In genomic region chr18:32661486-32662299, GRCh38 we compare ENCODE assay signal across 20 cellular contexts.
DNase-seq lines count a peak whose midpoint lies in the region; ATAC-seq and TF ChIP-seq lines count a peak whose summit lies in the region.
"Had no signal": no experiment of that assay in that cellular context is flagged by ENCODE, and none has a peak within 500 bp of the region (broad histone marks: within the 10 kb centered on the region; RNA-seq: fewer than 3 reads in every experiment).

No MANE protein-coding gene starts in this region.

- peaks cover 3% of the 10 kb centered on the region for H3K36me3 Mint-ChIP-seq in effector memory CD8-positive, alpha-beta T cell (ENCODE audit: insufficient read depth)
- H3K36me3 Mint-ChIP-seq: CD14-positive monocyte had no signal

- no peaks in the 10 kb centered on the region for H3K4me1 Mint-ChIP-seq in effector memory CD8-positive, alpha-beta T cell (ENCODE audit: low read depth in 2 of 2)
- H3K4me1 Mint-ChIP-seq: CD14-positive monocyte, neural crest cell, T-helper 17 cell had no signal

- DNase-seq in PC-3 = peak; percentile 51
- peak; percentile 74 for DNase-seq in epithelial cell of proximal tubule (ENCODE audit: low read depth)
- peak; percentile 27 for DNase-seq in non-pigmented ciliary epithelial cell (ENCODE audit: low read depth)
- DNase-seq in activated CD8-positive, alpha-beta memory T cell treated with anti-CD3 and anti-CD28 coated beads, Interleukin-2, amount 50 U/mL, for 48 hours = no peak
- no peak for DNase-seq in sigmoid colon
- no peak for DNase-seq in T1000 (lab: John Stamatoyannopoulos, UW)
- no peak for DNase-seq in effector memory CD8-positive, alpha-beta T cell
- DNase-seq: activated CD4-positive, alpha-beta T cell treated with anti-CD3 and anti-CD28 coated beads, Interleukin-2, amount 50 U/mL, for 1 hour; aorta; glutamatergic neuron; GOT3; left ventricle myocardium superior; MM.1S; NCI-H446; right lobe of liver; T-helper 17 cell had no signal

- no peak overlapping the region for H2AFZ ChIP-seq in PC-3 (ENCODE audit: low read length)

- no peak overlapping the region for H3K4me3 Mint-ChIP-seq in effector memory CD8-positive, alpha-beta T cell
- H3K4me3 Mint-ChIP-seq: CD14-positive monocyte, neural crest cell, T-helper 17 cell had no signal

- H3K27me3 ChIP-seq in PC-3 (ENCODE audit: low read length) = no peaks in the 10 kb centered on the region
- no peaks in the 10 kb centered on the region for H3K27me3 ChIP-seq in sigmoid colon
- H3K27me3 ChIP-seq: right lobe of liver had no signal

- peak; percentile 78 for ATAC-seq in GM18868 (IDR thresholded peaks at IDR 0.05; ENCODE audit: unreplicated experiment)
- ATAC-seq in PC-3 = 0 out of 2 replicates have a peak, but pooled peaks have one; percentile 54
- ATAC-seq in effector memory CD8-positive, alpha-beta T cell (replicated peaks) = no peak
- ATAC-seq: left ventricle myocardium superior, right lobe of liver, T-helper 17 cell had no signal

- no TSS peak for BruUV-seq in PC-3 (replicated peaks; lab: Mats Ljungman, UMichigan)

- H3K4me2 ChIP-seq in PC-3 (ENCODE audit: low read length) = no peak overlapping the region

- H3K4me3 ChIP-seq in PC-3 (ENCODE audit: low read length) = no peak overlapping the region
- H3K4me3 ChIP-seq in epithelial cell of proximal tubule (ENCODE audit: low read depth, low read length) = no peak overlapping the region
- no peak overlapping the region for H3K4me3 ChIP-seq in sigmoid colon
- H3K4me3 ChIP-seq: right lobe of liver had no signal

- H3K27ac ChIP-seq in PC-3 (ENCODE audit: low read length) = no peak overlapping the region
- H3K27ac ChIP-seq in sigmoid colon = no peak overlapping the region
- H3K27ac ChIP-seq: HL-60, right lobe of liver had no signal

- no peak for TF ChIP-seq EP300 in sigmoid colon (IDR thresholded peaks at IDR 0.05)

- H3K9ac ChIP-seq in PC-3 (ENCODE audit: low read length) = no peak overlapping the region

- TF ChIP-seq CTCF in PC-3 (conservative IDR thresholded peaks at IDR 0.05; ENCODE audit: low read depth, low read length) (no peak), epithelial cell of proximal tubule (conservative IDR thresholded peaks at IDR 0.05; ENCODE audit: low read depth, low read length) (no peak), sigmoid colon (IDR thresholded peaks at IDR 0.05) (no peak)

- H3K27ac Mint-ChIP-seq in effector memory CD8-positive, alpha-beta T cell = no peak overlapping the region
- H3K27ac Mint-ChIP-seq: CD14-positive monocyte, T-helper 17 cell had no signal

- H3K4me1 ChIP-seq in PC-3 (ENCODE audit: insufficient read depth, low read length) (0 out of 2 replicates have a peak, but pooled peaks cover 3% of the 10 kb centered on the region), sigmoid colon (no peaks in the 10 kb centered on the region)
- H3K4me1 ChIP-seq: right lobe of liver had no signal

- CTCF ChIA-PET in PC-3 (lab: Charles Lee) = no interaction called here

- peaks cover 3 to 6% of the 10 kb centered on the region in 2 donors for H3K9me3 Mint-ChIP-seq in effector memory CD8-positive, alpha-beta T cell

- no peaks in the 10 kb centered on the region for H4K20me1 ChIP-seq in PC-3 (ENCODE audit: low read length)

- H3K9me3 ChIP-seq in PC-3 (ENCODE audit: low read length) (no peaks in the 10 kb centered on the region), sigmoid colon (no peaks in the 10 kb centered on the region)
- H3K9me3 ChIP-seq: right lobe of liver had no signal

- intact Hi-C loops in PC-3 (cut with micrococcal nuclease) = no loop called here
- intact Hi-C loops in sigmoid colon (cut with DNase I) = no loop called here

- TF ChIP-seq POLR2A in sigmoid colon (IDR thresholded peaks at IDR 0.05) = no peak

- H3K79me2 ChIP-seq in PC-3 (ENCODE audit: low read length) = no peaks in the 10 kb centered on the region

- H3K9me2 ChIP-seq in PC-3 (replicated peaks; ENCODE audit: low read length) = no peaks in the 10 kb centered on the region

- POLR2A ChIA-PET in PC-3 (lab: Charles Lee; ENCODE audit: unreplicated experiment) = no interaction called here

- 43 to 58% methylated on average over 2 of the region's 2 CpGs for WGBS in sigmoid colon, 2 donors

- H3K27me3 Mint-ChIP-seq in effector memory CD8-positive, alpha-beta T cell = peaks cover 0 to 6% of the 10 kb centered on the region in 2 donors
- H3K27me3 Mint-ChIP-seq: T-helper 17 cell had no signal

- H3K36me3 ChIP-seq in PC-3 (ENCODE audit: low read depth, low read length) = no peaks in the 10 kb centered on the region
- H3K36me3 ChIP-seq in sigmoid colon = no peaks in the 10 kb centered on the region
- H3K36me3 ChIP-seq: right lobe of liver had no signal

- H3F3A ChIP-seq in PC-3 (ENCODE audit: low read length, unreplicated experiment) = no peaks in the 10 kb centered on the region

Comparison
In these comparisons a context has a peak if more than half of its experiments do, and no peak if none do; other contexts are left out.
1. DNase-seq: peak in PC-3 (single experiment), epithelial cell of proximal tubule (single experiment) and non-pigmented ciliary epithelial cell (single experiment); none in activated CD8-positive, alpha-beta memory T cell treated with anti-CD3 and anti-CD28 coated beads, Interleukin-2, amount 50 U/mL, for 48 hours (single experiment), sigmoid colon (single experiment), T1000 (single experiment) and effector memory CD8-positive, alpha-beta T cell (0 of 3).